In genomic region chr5:179678238-179679013, GRCh38 we compare ENCODE assay signal across 1 cellular context.
TF ChIP-seq lines count a peak whose summit lies in the region.

No MANE protein-coding gene starts in this region.

TF ChIP-seq in HepG2, 621 proteins besides CTCF, POLR2A, EP300 and RAD21 (continued from another document and continues in another):
- TF ChIP-seq ZNF574 (CRISPR knock-in tag; IDR thresholded peaks at IDR 0.05) (peak; percentile 81), NR2F1 (CRISPR knock-in tag; IDR thresholded peaks at IDR 0.05) (no peak), TBX2 (CRISPR knock-in tag; IDR thresholded peaks at IDR 0.05; ENCODE audit: borderline replicate concordance) (peak; percentile 89), TOPORS (CRISPR knock-in tag; IDR thresholded peaks at IDR 0.05) (peak; percentile 87; the same call in 1 of the 2 replicates), FLYWCH1 (CRISPR knock-in tag; IDR thresholded peaks at IDR 0.05) (peak; percentile 91), NBN (conservative IDR thresholded peaks at IDR 0.05) (no peak), ZNF776 (CRISPR knock-in tag; IDR thresholded peaks at IDR 0.05) (peak; percentile 21; the same call in 1 of the 2 replicates), ZNF224 (CRISPR knock-in tag; IDR thresholded peaks at IDR 0.05) (peak; percentile 98), MIER2 (CRISPR knock-in tag; IDR thresholded peaks at IDR 0.05) (peak; percentile 48; the same call in 1 of the 2 replicates), NCOA5 (CRISPR knock-in tag; IDR thresholded peaks at IDR 0.05) (no peak), ZNF251 (CRISPR knock-in tag; IDR thresholded peaks at IDR 0.05) (no peak), ZNF749 (CRISPR knock-in tag; IDR thresholded peaks at IDR 0.05; ENCODE audit: borderline replicate concordance) (peak; percentile 84), DNMT1 (CRISPR knock-in tag; IDR thresholded peaks at IDR 0.05) (no peak), HOXA3 (CRISPR knock-in tag; IDR thresholded peaks at IDR 0.05) (peak; percentile 94), ZNF441 (CRISPR knock-in tag; IDR thresholded peaks at IDR 0.05; ENCODE audit: borderline replicate concordance) (0 out of 2 replicates have a peak, but pooled peaks have one; percentile 17), ZNF484 (CRISPR knock-in tag; IDR thresholded peaks at IDR 0.05; ENCODE audit: borderline replicate concordance, low read depth) (no peak; the same call in 1 of the 2 replicates), FOXM1 (CRISPR knock-in tag; IDR thresholded peaks at IDR 0.05) (0 out of 2 replicates have a peak, but pooled peaks have one; percentile 20), PCBP2 (optimal IDR thresholded peaks at IDR 0.05; ENCODE audit: low read depth, low read length, poor library complexity, severe bottlenecking) (peak; percentile 1), ATF5 (CRISPR knock-in tag; IDR thresholded peaks at IDR 0.05; ENCODE audit: low read depth) (peak; percentile 88; the same call in 1 of the 2 replicates), PHF5A (CRISPR knock-in tag; IDR thresholded peaks at IDR 0.05; ENCODE audit: low read depth, unreplicated experiment) (peak; percentile 28), ZNF451 (CRISPR knock-in tag; IDR thresholded peaks at IDR 0.05) (no peak; the same call in 1 of the 2 replicates), HBP1 (CRISPR knock-in tag; IDR thresholded peaks at IDR 0.05; ENCODE audit: low read depth) (peak; percentile 95), MAF1 (CRISPR knock-in tag; IDR thresholded peaks at IDR 0.05; ENCODE audit: borderline replicate concordance) (0 out of 2 replicates have a peak, but pooled peaks have one; percentile 75), FOSL1 (CRISPR knock-in tag; IDR thresholded peaks at IDR 0.05; ENCODE audit: borderline replicate concordance) (no peak), MAZ (IDR thresholded peaks at IDR 0.05; ENCODE audit: borderline replicate concordance, low read depth, low read length) (0 out of 2 replicates have a peak, but pooled peaks have one; percentile 19), MAZ (CRISPR knock-in tag; IDR thresholded peaks at IDR 0.05; ENCODE audit: low read depth) (peak; percentile 94), SPEN (CRISPR knock-in tag; IDR thresholded peaks at IDR 0.05; ENCODE audit: low read depth) (peak; percentile 65), ZSCAN9 (CRISPR knock-in tag; IDR thresholded peaks at IDR 0.05; ENCODE audit: borderline replicate concordance) (no peak), ZNF841 (CRISPR knock-in tag; IDR thresholded peaks at IDR 0.05; ENCODE audit: borderline replicate concordance) (0 out of 2 replicates have a peak, but pooled peaks have one; percentile 57), RXRA (CRISPR knock-in tag; IDR thresholded peaks at IDR 0.05) (peak; percentile 60; the same call in 1 of the 2 replicates), ZNF124 (CRISPR knock-in tag; IDR thresholded peaks at IDR 0.05) (peak; percentile 69), ZNF546 (CRISPR knock-in tag; conservative IDR thresholded peaks at IDR 0.05) (peak; percentile 97), ZNF329 (CRISPR knock-in tag; IDR thresholded peaks at IDR 0.05; ENCODE audit: low read depth) (peak; percentile 76), ZNF772 (CRISPR knock-in tag; IDR thresholded peaks at IDR 0.05) (peak; percentile 96), HMG20A (CRISPR knock-in tag; IDR thresholded peaks at IDR 0.05; ENCODE audit: borderline replicate concordance) (0 out of 2 replicates have a peak, but pooled peaks have one; percentile 4), PRPF4 (IDR thresholded peaks at IDR 0.05; ENCODE audit: low read depth, low read length, poor library complexity, severe bottlenecking) (no peak), HDAC2 (CRISPR knock-in tag; IDR thresholded peaks at IDR 0.05) (peak; percentile 77), SIN3B (IDR thresholded peaks at IDR 0.05; ENCODE audit: low read length) (0 out of 2 replicates have a peak, but pooled peaks have one; percentile 11), PHF21A (CRISPR knock-in tag; IDR thresholded peaks at IDR 0.05) (peak; percentile 61), KLF9 (CRISPR knock-in tag; IDR thresholded peaks at IDR 0.05; ENCODE audit: low read depth) (peak; percentile 73), ZNF552 (CRISPR knock-in tag; IDR thresholded peaks at IDR 0.05; ENCODE audit: borderline replicate concordance) (peak; percentile 72; the same call in 1 of the 2 replicates), SOX6 (IDR thresholded peaks at IDR 0.05) (no peak), SOX6 (CRISPR knock-in tag; IDR thresholded peaks at IDR 0.05) (peak; percentile 54), YEATS4 (CRISPR knock-in tag; IDR thresholded peaks at IDR 0.05; ENCODE audit: borderline replicate concordance) (peak; percentile 88), DZIP1 (CRISPR knock-in tag; IDR thresholded peaks at IDR 0.05) (0 out of 2 replicates have a peak, but pooled peaks have one; percentile 81), PBX2 (CRISPR knock-in tag; IDR thresholded peaks at IDR 0.05) (no peak), ZNF660 (CRISPR knock-in tag; IDR thresholded peaks at IDR 0.05; ENCODE audit: borderline replicate concordance, low read depth) (peak; percentile 57; the same call in 1 of the 2 replicates), AHDC1 (CRISPR knock-in tag; IDR thresholded peaks at IDR 0.05; ENCODE audit: borderline replicate concordance) (peak; percentile 73; the same call in 1 of the 2 replicates), POLR2AphosphoS5 (IDR thresholded peaks at IDR 0.05; ENCODE audit: low read depth, low read length) (peak; percentile 99), ZNF674 (CRISPR knock-in tag; IDR thresholded peaks at IDR 0.05; ENCODE audit: low read depth) (no peak), LRRFIP1 (CRISPR knock-in tag; conservative IDR thresholded peaks at IDR 0.05) (no peak), RCOR2 (CRISPR knock-in tag; IDR thresholded peaks at IDR 0.05) (no peak), ZNF883 (CRISPR knock-in tag; IDR thresholded peaks at IDR 0.05; ENCODE audit: not compliant biosample characterization) (peak; percentile 44), FOSL2 (CRISPR knock-in tag; IDR thresholded peaks at IDR 0.05) (peak; percentile 47)
